ENCODE assay signal across 19 cellular contexts in the genomic region with DNA sequence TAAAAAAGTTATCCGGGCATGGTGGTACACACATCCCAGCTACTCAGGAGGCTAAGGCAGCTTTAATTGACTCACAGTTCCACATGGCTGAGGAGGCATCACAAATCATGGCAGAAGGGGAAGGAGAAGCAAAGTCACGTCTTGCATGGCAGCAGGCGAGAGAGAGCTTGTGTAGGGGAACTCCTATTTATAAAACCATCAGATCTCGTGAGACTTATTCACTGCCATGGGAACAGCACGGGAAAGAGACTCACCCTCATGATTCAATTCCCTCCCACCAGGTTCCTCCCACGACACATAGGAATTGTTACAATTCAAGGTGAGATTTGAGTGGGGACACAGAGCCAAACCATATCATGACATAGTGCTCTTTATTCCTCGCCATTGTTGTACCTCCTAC.
DNase-seq lines count a peak whose midpoint lies in the region; ATAC-seq and TF ChIP-seq lines count a peak whose summit lies in the region.
"Had no signal": no experiment of that assay in that cellular context is flagged by ENCODE, and none has a peak within 500 bp of the region (broad histone marks: within the 10 kb centered on the region; RNA-seq: fewer than 3 reads in every experiment).

No MANE protein-coding gene starts in this region.

- intact Hi-C loops in sciatic nerve (cut with DNase I), result no loop called here

- TF ChIP-seq CTCF in fibroblast of pulmonary artery (IDR thresholded peaks at IDR 0.05; ENCODE audit: low read length, missing control alignments), result no peak

- H3K9me3 ChIP-seq in Karpas-422 (ENCODE audit: low read length), result no peaks in the 10 kb centered on the region
- H3K9me3 ChIP-seq: colonic mucosa, stomach had no signal

- no peaks in the 10 kb centered on the region for H3K36me3 ChIP-seq in Karpas-422 (ENCODE audit: insufficient read depth, low read length)
- H3K36me3 ChIP-seq: BLaER1 treated with 17β-estradiol and CSF1 and Interleukin-3, amounts not matched to agents 10 nM and 100 nM; brain microvascular endothelial cell; colonic mucosa; stomach had no signal

- H3K9me2 ChIP-seq in Karpas-422 (replicated peaks; ENCODE audit: insufficient read depth, low read length), result no peaks in the 10 kb centered on the region

- no peaks in the 10 kb centered on the region for H3K27me3 ChIP-seq in Karpas-422 (ENCODE audit: low read length)
- H3K27me3 ChIP-seq: brain microvascular endothelial cell, colonic mucosa, stomach had no signal

- H3K27ac ChIP-seq in Karpas-422 (ENCODE audit: low read length), result peak overlapping the region; percentile 96
- H3K27ac ChIP-seq: BLaER1 treated with 17β-estradiol and CSF1 and Interleukin-3, amounts not matched to agents 10 nM and 100 nM; brain microvascular endothelial cell; colonic mucosa; stomach had no signal

- H3K4me1 ChIP-seq in Karpas-422 (ENCODE audit: low read length), result peaks cover 77% of the 10 kb centered on the region
- H3K4me1 ChIP-seq: colonic mucosa had no signal

- peak overlapping the region; percentile 80 for H3K4me2 ChIP-seq in Karpas-422 (ENCODE audit: low read depth, low read length, poor library complexity, severe bottlenecking)
- H3K4me2 ChIP-seq: BLaER1 treated with 17β-estradiol and CSF1 and Interleukin-3, amounts not matched to agents 10 nM and 100 nM had no signal

- H3K79me2 ChIP-seq in Karpas-422 (ENCODE audit: low read length), result peaks cover 16% of the 10 kb centered on the region

- peak overlapping the region; percentile 77 for H3K9ac ChIP-seq in Karpas-422 (ENCODE audit: low read length)
- H3K9ac ChIP-seq: BLaER1 treated with 17β-estradiol and CSF1 and Interleukin-3, amounts not matched to agents 10 nM and 100 nM had no signal

- ATAC-seq in sciatic nerve (no peak), HG03045 (IDR thresholded peaks at IDR 0.05; ENCODE audit: unreplicated experiment) (no peak), GM18907 (IDR thresholded peaks at IDR 0.05; ENCODE audit: unreplicated experiment) (no peak), HG02885 (IDR thresholded peaks at IDR 0.05; ENCODE audit: poor library complexity, unreplicated experiment) (no peak)
- ATAC-seq: activated naive CD4-positive, alpha-beta T cell treated with anti-CD3 and anti-CD28 coated beads, Interleukin-2, amount 50 U/mL, for 72 hours; T-helper 17 cell had no signal

- H4K20me1 ChIP-seq in Karpas-422 (ENCODE audit: insufficient read depth, low read depth, low read length), result no peaks in the 10 kb centered on the region
- H4K20me1 ChIP-seq: BLaER1 treated with 17β-estradiol and CSF1 and Interleukin-3, amounts not matched to agents 10 nM and 100 nM had no signal

- peak; percentile 51 for DNase-seq in activated CD8-positive, alpha-beta memory T cell treated with anti-CD3 and anti-CD28 coated beads for 24 hours
- no peak for DNase-seq in activated CD8-positive, alpha-beta memory T cell treated with anti-CD3 and anti-CD28 coated beads, Interleukin-2, amount 50 U/mL, for 4 hours
- peak; percentile 79 for DNase-seq in Karpas-422
- DNase-seq in fibroblast of pulmonary artery (ENCODE audit: low read depth), result peak; percentile 56
- peak; percentile 0 for DNase-seq in sciatic nerve (ENCODE audit: low spot score)
- DNase-seq: activated CD4-positive, alpha-beta T cell treated with anti-CD3 and anti-CD28 coated beads, Interleukin-2, amount 50 U/mL, for 48 hours; colonic mucosa; NCI-H526 treated with DMSO at 0.1 percent for 48 hours; posterior cingulate gyrus; SHP77; stimulated activated CD4-positive, alpha-beta T cell treated with anti-CD3 and anti-CD28 coated beads, Interleukin-1b, Interleukin-23, amount 100 ng/mL, for 48 hours; stomach; T-helper 17 cell had no signal

- peak overlapping the region; percentile 26 for H2AFZ ChIP-seq in Karpas-422 (ENCODE audit: low read length)

- H3K4me3 ChIP-seq in Karpas-422 (ENCODE audit: low read length), result peak overlapping the region; percentile 69; the same call in 1 of the 2 replicates
- H3K4me3 ChIP-seq in fibroblast of pulmonary artery (replicated peaks; ENCODE audit: low read depth, low read length), result no peak overlapping the region
- H3K4me3 ChIP-seq: BLaER1 treated with 17β-estradiol and CSF1 and Interleukin-3, amounts not matched to agents 10 nM and 100 nM; colonic mucosa; stomach had no signal
